ENCODE assay signal across 8 cellular contexts in the genomic region with DNA sequence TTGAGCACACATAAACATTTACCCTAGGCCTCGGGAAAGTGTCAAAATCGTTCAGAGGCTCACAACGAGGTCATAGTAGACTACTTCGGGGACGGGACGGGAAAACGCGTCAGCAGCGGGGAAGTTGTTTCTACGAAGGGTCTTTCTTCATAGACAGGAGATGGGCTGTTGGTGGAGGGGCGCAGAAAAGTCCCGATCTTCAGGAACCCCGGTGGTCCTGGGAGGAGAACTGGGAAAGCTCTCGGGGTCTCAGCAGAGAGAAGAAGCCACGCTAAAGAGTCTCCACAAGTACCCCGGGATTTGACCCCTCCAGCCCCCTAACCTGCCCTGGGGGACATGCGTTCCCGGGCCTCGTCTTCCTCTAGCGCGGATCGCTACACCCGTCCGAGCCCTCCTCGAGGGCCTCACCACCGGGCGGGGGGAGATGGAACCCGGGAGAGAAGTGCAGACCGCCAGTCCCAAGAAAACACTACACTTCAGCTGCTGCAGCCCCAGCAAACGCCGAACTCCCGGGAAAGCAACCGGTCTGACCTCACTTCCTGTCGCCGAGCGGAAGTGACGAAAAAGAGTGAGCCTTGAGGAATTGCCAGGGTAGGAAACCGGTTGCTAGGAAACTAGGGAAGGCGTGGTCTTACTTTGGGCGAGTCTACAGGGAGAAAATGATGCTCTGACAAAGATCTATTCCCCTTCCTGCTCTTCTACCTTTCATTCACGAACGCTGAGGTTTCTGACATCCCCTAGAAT. TPM values are rescaled to one million over a fixed set of nuclear protein-coding genes. Genes with fewer than 3 reads are reported as not detected.
DNase-seq lines count a peak whose midpoint lies in the region; ATAC-seq, FAIRE-seq and TF ChIP-seq lines count a peak whose summit lies in the region.

A gene (minus strand): TSS at position 534 of the 744 bp plus-strand sequence. CDS start 1,611 bp downstream, outside the sequence.

- H3K36me3 ChIP-seq in OCI-LY7 (ENCODE audit: insufficient read depth, low read length) (peaks cover 35% of the 10 kb centered on the region), endothelial cell of umbilical vein (ENCODE audit: control insufficient read depth in 2 of 2, extremely low read depth in 1 of 2, insufficient read depth in 2 of 2, low read length in 2 of 2) (no peaks in the 10 kb centered on the region)

- no peaks in the 10 kb centered on the region for H3K27me3 ChIP-seq in endothelial cell of umbilical vein (ENCODE audit: control insufficient read depth in 2 of 2, insufficient read depth in 2 of 2, low read length in 2 of 2)

- no peaks in the 10 kb centered on the region for H3K9me2 ChIP-seq in OCI-LY7 (ENCODE audit: insufficient read depth, low read length)

- peak; percentile 70 for DNase-seq in D721Med (ENCODE audit: insufficient read length, low spot score)
- DNase-seq in HuH-7.5 (ENCODE audit: low spot score), result peak; percentile 71
- DNase-seq in OCI-LY7 (ENCODE audit: low spot score), result peak; percentile 97
- peak; percentile 90 for DNase-seq in activated T-cell treated with anti-CD3 and anti-CD28 coated beads for 1 hour (ENCODE audit: low read depth)
- peak; percentile 98 for DNase-seq in endothelial cell of umbilical vein (ENCODE audit: low read depth, low spot score)
- peak; percentile 97 for DNase-seq in midbrain (lab: John Stamatoyannopoulos, UW)
- DNase-seq in stimulated activated CD8-positive, alpha-beta memory T cell treated with anti-CD3 and anti-CD28 coated beads, Interleukin-2, amount 100 ng/mL, for 1 hour (ENCODE audit: low read depth in 2 of 2), result peak; percentile 83 to 87

- BruUV-seq in OCI-LY7 (replicated peaks; lab: Mats Ljungman, UMichigan) (TSS peak; percentile 71), endothelial cell of umbilical vein (replicated peaks; lab: Mats Ljungman, UMichigan) (TSS peak; percentile 72)

- H3K9ac ChIP-seq in endothelial cell of umbilical vein (replicated peaks; ENCODE audit: extremely low read depth, insufficient read depth, low read length), result peak within 1 kb of the TSS; percentile 93

- H4K20me1 ChIP-seq in OCI-LY7 (ENCODE audit: insufficient read depth, low read length), result no peaks in the 10 kb centered on the region; the same call in 1 of the 2 replicates
- no peaks in the 10 kb centered on the region for H4K20me1 ChIP-seq in endothelial cell of umbilical vein (replicated peaks; ENCODE audit: control insufficient read depth, extremely low read depth, insufficient read depth, low read length)

- H3K4me3 ChIP-seq in OCI-LY7 (ENCODE audit: low read depth, low read length, poor library complexity, severe bottlenecking) (peak within 1 kb of the TSS; percentile 75), endothelial cell of umbilical vein (replicated peaks in 1 of 3; ENCODE audit: insufficient read depth in 1 of 3, low read depth in 1 of 3, low read length in 3 of 3) (peak within 1 kb of the TSS; percentile 34 to 99 (median 88))

- peak; percentile 93 for ATAC-seq in GM21526 (IDR thresholded peaks at IDR 0.05; ENCODE audit: low FRiP score, unreplicated experiment)

- H3K79me2 ChIP-seq in OCI-LY7 (ENCODE audit: insufficient read depth, low read depth, low read length), result peaks cover 45% of the 10 kb centered on the region
- H3K79me2 ChIP-seq in endothelial cell of umbilical vein (ENCODE audit: control insufficient read depth, insufficient read depth, low read length), result peaks cover 41% of the 10 kb centered on the region

- TF ChIP-seq CTCF in D721Med (IDR thresholded peaks at IDR 0.05; ENCODE audit: insufficient read depth, missing control alignments), result no peak
- no peak for TF ChIP-seq CTCF in OCI-LY7 (conservative IDR thresholded peaks at IDR 0.05; ENCODE audit: low read length)
- no peak for TF ChIP-seq CTCF in endothelial cell of umbilical vein (IDR thresholded peaks at IDR 0.05; ENCODE audit: extremely low read depth in 1 of 2, insufficient read depth in 1 of 2, low read depth in 1 of 2, low read length in 2 of 2)

- H3K27ac ChIP-seq in OCI-LY7 (ENCODE audit: low read depth, low read length, poor library complexity, severe bottlenecking) (peak within 1 kb of the TSS; percentile 45), endothelial cell of umbilical vein (ENCODE audit: insufficient read depth, low read depth, low read length) (peak within 1 kb of the TSS; percentile 82)

- POLR2A ChIA-PET in OCI-LY7 (lab: Charles Lee), result interaction anchor here (0.7 to 1.2 kb wide), 3 partner anchors 93 to 280 kb away, joined by 4 to 6 read pairs (median 4); a partner anchor contains a TSS
- POLR2A ChIA-PET in endothelial cell of umbilical vein (lab: Charles Lee), result interaction anchor here (2.1 kb wide), 1 partner anchor 19 kb away, joined by 11 read pairs; no protein-coding TSS in a partner anchor

- H2AFZ ChIP-seq in OCI-LY7 (ENCODE audit: low read length), result peak within 1 kb of the TSS; percentile 94
- peak within 1 kb of the TSS; percentile 70 for H2AFZ ChIP-seq in endothelial cell of umbilical vein (ENCODE audit: low read depth, low read length)

- CTCF ChIA-PET in OCI-LY7 (lab: Charles Lee; ENCODE audit: unreplicated experiment), result no interaction called here
- CTCF ChIA-PET in endothelial cell of umbilical vein (lab: Charles Lee), result interaction anchor here (1.0 kb wide), 1 partner anchor 12 kb away, joined by 3 read pairs; no protein-coding TSS in a partner anchor

- H3K4me2 ChIP-seq in OCI-LY7 (ENCODE audit: low read length), result peak within 1 kb of the TSS; percentile 97
- peak within 1 kb of the TSS; percentile 96 for H3K4me2 ChIP-seq in endothelial cell of umbilical vein (ENCODE audit: insufficient read depth, low read length)

- dilution Hi-C loops in endothelial cell of umbilical vein (cut with MboI; ENCODE audit: extremely low pct_ligation_motif_present, low sequenced_read_pairs), result no loop called here

- H3K4me1 ChIP-seq in OCI-LY7 (ENCODE audit: insufficient read depth, low read length, poor library complexity, severe bottlenecking) (peaks cover 42% of the 10 kb centered on the region), endothelial cell of umbilical vein (ENCODE audit: control insufficient read depth, extremely low read depth, insufficient read depth, low read length) (peaks cover 19% of the 10 kb centered on the region)

- intact Hi-C loops in OCI-LY7 (cut with micrococcal nuclease; ENCODE audit: unreplicated experiment), result loop anchor here (5.0 kb wide), 2 partner anchors 281 to 756 kb away; a partner anchor contains a TSS
- intact Hi-C loops in endothelial cell of umbilical vein (cut with micrococcal nuclease), result loop anchor here (1.0 to 10.0 kb wide), 5 partner anchors 18 to 278 kb away; a partner anchor contains a TSS

- H3K9me3 ChIP-seq in OCI-LY7 (ENCODE audit: low read length), result no peaks in the 10 kb centered on the region
- H3K9me3 ChIP-seq in endothelial cell of umbilical vein (replicated peaks; ENCODE audit: control insufficient read depth, insufficient read depth, low read length), result no peaks in the 10 kb centered on the region

- no peaks in the 10 kb centered on the region for H3K9me1 ChIP-seq in endothelial cell of umbilical vein (replicated peaks; ENCODE audit: control insufficient read depth, extremely low read depth, insufficient read depth, low read length)

- peak; percentile 96 for FAIRE-seq in D721Med (lab: Jason Lieb, UNC)
- FAIRE-seq in endothelial cell of umbilical vein (lab: Jason Lieb, UNC), result peak; percentile 96

- peak; percentile 85 for TF ChIP-seq POLR2A in endothelial cell of umbilical vein (IDR thresholded peaks at IDR 0.05; ENCODE audit: low read depth, low read length)

TF ChIP-seq in endothelial cell of umbilical vein, 7 proteins besides CTCF, POLR2A, EP300 and RAD21:
- TF ChIP-seq JUN (IDR thresholded peaks at IDR 0.05; ENCODE audit: borderline replicate concordance, insufficient read depth, insufficient read length, low read depth) (peak; percentile 12), MYC (IDR thresholded peaks at IDR 0.05; ENCODE audit: low read depth, low read length) (no peak), POLR2AphosphoS5 (IDR thresholded peaks at IDR 0.05; ENCODE audit: insufficient read depth, low read depth, low read length) (peak; percentile 85)

RNA-seq across cellular contexts. Expression of the gene that starts here (rescaled TPM):
- total RNA-seq in OCI-LY7 (2014; rRNA removed; shearing (Covaris generic)), result 25.0 and 30.3 TPM in 2 replicates
- total RNA-seq in OCI-LY7 (2022), result 26.5 and 28.7 TPM in 2 replicates
- 23.0 and 26.3 TPM in 2 replicates for total RNA-seq in endothelial cell of umbilical vein
- 43.1 and 47.1 TPM in 2 replicates for polyA plus RNA-seq in endothelial cell of umbilical vein
- 31.2 and 31.6 TPM in 2 replicates for polyA plus RNA-seq in endothelial cell of umbilical vein (2011; cell fraction: cytosol; rRNA removed)
- polyA plus RNA-seq in endothelial cell of umbilical vein (2011; cell fraction: nucleus; rRNA removed), result 55.8 and 63.3 TPM in 2 replicates
- 17.8 and 23.7 TPM in 2 replicates for polyA plus RNA-seq in endothelial cell of umbilical vein (2012)
- polyA minus RNA-seq in endothelial cell of umbilical vein, result 103 TPM in 2 replicates
- polyA minus RNA-seq in endothelial cell of umbilical vein (2011; cell fraction: cytosol; rRNA and poly(A)+ RNA removed), result 32.3 TPM
- 53.8 and 63.4 TPM in 2 replicates for polyA minus RNA-seq in endothelial cell of umbilical vein (2011; cell fraction: nucleus; rRNA and poly(A)+ RNA removed)

Comparison
In these comparisons a context has a peak if more than half of its experiments do, and no peak if none do; other contexts are left out.
1. Peak in every context shown above with its lines: DNase-seq, ATAC-seq, H3K4me3 ChIP-seq and H3K27ac ChIP-seq.